In genomic region chr10:122461729-122462532, GRCh38 we compare ENCODE assay signal across 1 cellular context.
TF ChIP-seq lines count a peak whose summit lies in the region.

No MANE protein-coding gene starts in this region.

TF ChIP-seq in endothelial cell of umbilical vein, 7 proteins besides CTCF, POLR2A, EP300 and RAD21:
- no peak for TF ChIP-seq JUN (IDR thresholded peaks at IDR 0.05; ENCODE audit: borderline replicate concordance, insufficient read depth, insufficient read length, low read depth)
- no peak for TF ChIP-seq FOS (IDR thresholded peaks at IDR 0.05; ENCODE audit: borderline replicate concordance, insufficient read depth, low read length)
- no peak for TF ChIP-seq MYC (IDR thresholded peaks at IDR 0.05; ENCODE audit: low read depth, low read length)
- TF ChIP-seq POLR2AphosphoS5 (IDR thresholded peaks at IDR 0.05; ENCODE audit: insufficient read depth, low read depth, low read length): no peak
- no peak for TF ChIP-seq EZH2 (IDR thresholded peaks at IDR 0.05; ENCODE audit: borderline replicate concordance, low read depth, low read length, severe bottlenecking)
- no peak for TF ChIP-seq MAX (IDR thresholded peaks at IDR 0.05; ENCODE audit: insufficient read depth, insufficient read length)
- TF ChIP-seq GATA2 (IDR thresholded peaks at IDR 0.05; ENCODE audit: insufficient read depth, insufficient read length, low read depth, low read length): no peak
